Comparison of ENCODE assay signal across 8 cellular contexts in genomic region chr2:55014962-55015939, GRCh38. TPM values are rescaled to one million over a fixed set of nuclear protein-coding genes. Genes with fewer than 3 reads are reported as not detected.
DNase-seq lines count a peak whose midpoint lies in the region; ATAC-seq and TF ChIP-seq lines count a peak whose summit lies in the region.

No MANE protein-coding gene starts in this region.

- no peaks in the 10 kb centered on the region for H3K9me2 ChIP-seq in DOHH2 (replicated peaks; ENCODE audit: control insufficient read depth, low read length)

- H4K20me1 ChIP-seq in DOHH2 (ENCODE audit: control insufficient read depth, insufficient read depth, low read depth, low read length): peaks cover 27% of the 10 kb centered on the region

- peak; percentile 28 for DNase-seq in HPDE6-E6E7 (ENCODE audit: extremely low spot score)
- no peak for DNase-seq in RWPE2 (ENCODE audit: low spot score)
- peak in 1 of 2 donors; percentile 48 for DNase-seq in breast epithelium (ENCODE audit: low spot score in 2 of 2)
- peak; percentile 60 for DNase-seq in islet precursor cell
- DNase-seq in stimulated activated CD4-positive, alpha-beta T cell treated with anti-CD3 and anti-CD28 coated beads, Interleukin-4, amount 100 ng/mL, for 1 hour: peak; percentile 8

- peak; percentile 62 for TF ChIP-seq CTCF in DOHH2 (IDR thresholded peaks at IDR 0.05; ENCODE audit: low read depth, low read length, poor library complexity, severe bottlenecking)
- peak; percentile 90 for TF ChIP-seq CTCF in RWPE2 (IDR thresholded peaks at IDR 0.05; ENCODE audit: poor library complexity, severe bottlenecking)
- peak in 2 of 3 donors; percentile 61 to 64 for TF ChIP-seq CTCF in breast epithelium (IDR thresholded peaks at IDR 0.05)

- H3K4me3 ChIP-seq in DOHH2 (ENCODE audit: low read length) (no peak overlapping the region), RWPE2 (ENCODE audit: severe bottlenecking) (no peak overlapping the region), breast epithelium (no peak overlapping the region)

- H3K27ac ChIP-seq in DOHH2 (ENCODE audit: low read depth, low read length) (no peak overlapping the region), RWPE2 (ENCODE audit: poor library complexity, severe bottlenecking) (peak overlapping the region; percentile 63), breast epithelium (peak overlapping the region in 1 of 2 donors; percentile 37)

- no peaks in the 10 kb centered on the region for H3K27me3 ChIP-seq in DOHH2 (ENCODE audit: control insufficient read depth, low read length)
- no peaks in the 10 kb centered on the region for H3K27me3 ChIP-seq in RWPE2 (ENCODE audit: insufficient read depth, poor library complexity, severe bottlenecking)
- no peaks in the 10 kb centered on the region for H3K27me3 ChIP-seq in breast epithelium

- peaks cover 8% of the 10 kb centered on the region; the same call in 1 of the 2 replicates for H3F3A ChIP-seq in DOHH2 (ENCODE audit: control insufficient read depth, insufficient read depth)

- intact Hi-C loops in breast epithelium (cut with DNase I; ENCODE audit: low total_unique reads): no loop called here

- H3K4me1 ChIP-seq in DOHH2 (ENCODE audit: control insufficient read depth, low read length): peaks cover 53% of the 10 kb centered on the region
- peaks cover 87% of the 10 kb centered on the region for H3K4me1 ChIP-seq in RWPE2 (ENCODE audit: insufficient read depth, poor library complexity, severe bottlenecking)
- H3K4me1 ChIP-seq in breast epithelium: peaks cover 0 to 23% of the 10 kb centered on the region in 2 donors

- H3K36me3 ChIP-seq in DOHH2 (ENCODE audit: control insufficient read depth, low read length) (peaks cover 20% of the 10 kb centered on the region), RWPE2 (ENCODE audit: low read depth) (peaks cover 37% of the 10 kb centered on the region), breast epithelium (no peaks in the 10 kb centered on the region)

- TF ChIP-seq POLR2A in breast epithelium (IDR thresholded peaks at IDR 0.05): no peak

- ATAC-seq in RWPE2 (ENCODE audit: low read depth): peak; percentile 71
- no peak for ATAC-seq in GM21619 (IDR thresholded peaks at IDR 0.05; ENCODE audit: unreplicated experiment)
- no peak for ATAC-seq in HG03045 (IDR thresholded peaks at IDR 0.05; ENCODE audit: unreplicated experiment)

- no peaks in the 10 kb centered on the region for H3K9me3 ChIP-seq in DOHH2 (ENCODE audit: control insufficient read depth, insufficient read depth, low read length)
- no peaks in the 10 kb centered on the region for H3K9me3 ChIP-seq in RWPE2 (ENCODE audit: severe bottlenecking)
- no peaks in the 10 kb centered on the region for H3K9me3 ChIP-seq in breast epithelium

- no peak overlapping the region for H3K4me2 ChIP-seq in DOHH2 (ENCODE audit: low read length)

- peaks cover 85% of the 10 kb centered on the region for H3K79me2 ChIP-seq in DOHH2 (ENCODE audit: control insufficient read depth, low read length)

RNA-seq across cellular contexts. Expression of gene RTN4, which starts 35.0 kb away (rescaled TPM):
- total RNA-seq in breast epithelium: 100 to 1,000 TPM; 188 to 419 (median 201) TPM
